In the genomic region with DNA sequence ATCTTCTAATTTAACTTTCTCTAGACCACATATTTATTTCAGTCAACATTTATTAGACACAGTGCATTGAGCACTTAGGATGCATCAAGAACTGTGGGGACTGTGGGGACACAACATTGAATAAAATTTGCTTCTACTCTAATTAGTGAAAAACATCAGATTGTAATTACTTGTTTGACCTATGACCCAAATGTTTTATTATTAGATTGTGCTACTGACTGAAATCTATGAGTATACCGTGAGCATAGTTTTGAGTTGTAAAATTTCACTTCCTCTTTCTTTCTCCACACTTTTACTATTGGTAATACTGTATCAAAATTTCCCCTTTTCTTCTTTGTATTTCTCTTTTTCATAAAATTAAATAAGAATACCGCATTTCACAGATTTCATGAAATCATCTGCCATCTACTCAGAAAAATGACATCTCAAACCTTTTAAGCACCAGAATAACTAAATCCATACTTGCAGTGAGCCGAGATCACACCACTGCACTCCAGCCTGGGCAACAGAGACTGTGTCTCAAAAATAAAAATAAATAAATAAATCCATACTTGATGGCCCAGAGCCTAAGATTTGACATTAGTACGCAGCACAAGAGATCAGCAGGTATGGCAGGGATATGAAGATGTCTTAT, we compare ENCODE assay signal across 12 cellular contexts. TPM values are rescaled to one million over a fixed set of nuclear protein-coding genes. Genes with fewer than 3 reads are reported as not detected.
A peak's percentile ranks its signal among the peaks of the same experiment; 100 is the strongest.
DNase-seq lines count a peak whose midpoint lies in the region; ATAC-seq and TF ChIP-seq lines count a peak whose summit lies in the region.
"Had no signal": no experiment of that assay in that cellular context is flagged by ENCODE, and none has a peak within 500 bp of the region (broad histone marks: within the 10 kb centered on the region; RNA-seq: fewer than 3 reads in every experiment).

No MANE protein-coding gene starts in this region.

- H4K20me1 ChIP-seq in KMS-11 (ENCODE audit: insufficient read depth), result no peaks in the 10 kb centered on the region

- H3K4me2 ChIP-seq in KMS-11, result peak overlapping the region; percentile 8; the same call in 1 of the 2 replicates

- no peak overlapping the region for H3K4me3 ChIP-seq in KMS-11 (IDR thresholded peaks at IDR 0.05; ENCODE audit: insufficient read depth, low read depth, low read length)
- no peak overlapping the region for H3K4me3 ChIP-seq in ascending aorta
- H3K4me3 ChIP-seq in lower lobe of right lung, result no peak overlapping the region
- H3K4me3 ChIP-seq: SJCRH30, thoracic aorta had no signal

- no peak overlapping the region for H3K9ac ChIP-seq in KMS-11

- H3K9me3 ChIP-seq in ascending aorta, result no peaks in the 10 kb centered on the region
- H3K9me3 ChIP-seq in lower lobe of right lung, result no peaks in the 10 kb centered on the region
- H3K9me3 ChIP-seq: SJCRH30, thoracic aorta had no signal

- no peaks in the 10 kb centered on the region for H3K9me3 Mint-ChIP-seq in memory B cell

- H3K79me2 ChIP-seq in KMS-11 (ENCODE audit: insufficient read depth, low read depth), result no peaks in the 10 kb centered on the region

- no peaks in the 10 kb centered on the region for H3K36me3 Mint-ChIP-seq in memory B cell

- TF ChIP-seq CTCF in KMS-11 (conservative IDR thresholded peaks at IDR 0.05; ENCODE audit: low read depth, low read length) (no peak), ascending aorta (IDR thresholded peaks at IDR 0.05) (no peak), lower lobe of right lung (IDR thresholded peaks at IDR 0.05) (no peak)

- H3K4me3 Mint-ChIP-seq in memory B cell, result peak overlapping the region; percentile 52
- H3K4me3 Mint-ChIP-seq: activated CD8-positive, alpha-beta memory T cell treated with anti-CD3 and anti-CD28 coated beads, Interleukin-2, amount 10 ng/mL, durations not matched to agents 7 days and 5 days had no signal

- H3K27me3 Mint-ChIP-seq in memory B cell, result no peaks in the 10 kb centered on the region

- peak overlapping the region; percentile 91 for H3K27ac Mint-ChIP-seq in memory B cell
- H3K27ac Mint-ChIP-seq: activated CD8-positive, alpha-beta memory T cell treated with anti-CD3 and anti-CD28 coated beads, Interleukin-2, amount 10 ng/mL, durations not matched to agents 7 days and 5 days had no signal

- peak in 1 of 2 donors; percentile 30 for DNase-seq in memory B cell (ENCODE audit: low spot score in 2 of 2)
- no peak for DNase-seq in ascending aorta (ENCODE audit: low spot score in 2 of 2)
- DNase-seq in caudate nucleus (lab: John Stamatoyannopoulos, UW), result no peak
- no peak for DNase-seq in lower lobe of right lung
- DNase-seq: activated CD8-positive, alpha-beta memory T cell treated with anti-CD3 and anti-CD28 coated beads, Interleukin-2, amount 10 ng/mL, durations not matched to agents 7 days and 5 days; NCI-H1694; SJCRH30 had no signal

- intact Hi-C loops in ascending aorta (cut with DNase I) (no loop called here), lower lobe of right lung (cut with DNase I) (no loop called here)

- peaks cover 36% of the 10 kb centered on the region for H3K4me1 Mint-ChIP-seq in memory B cell

- H3K4me1 ChIP-seq in KMS-11 (ENCODE audit: low read depth, poor library complexity, severe bottlenecking) (peaks cover 40% of the 10 kb centered on the region), ascending aorta (no peaks in the 10 kb centered on the region), lower lobe of right lung (no peaks in the 10 kb centered on the region)

- ATAC-seq in GM18909 (IDR thresholded peaks at IDR 0.05; ENCODE audit: poor library complexity, unreplicated experiment), result peak; percentile 56
- peak; percentile 55 for ATAC-seq in HG02678 (IDR thresholded peaks at IDR 0.05; ENCODE audit: unreplicated experiment)
- peak; percentile 65 for ATAC-seq in memory B cell (ENCODE audit: low read depth)
- ATAC-seq in GM19397 (IDR thresholded peaks at IDR 0.05; ENCODE audit: unreplicated experiment), result no peak
- no peak for ATAC-seq in lower lobe of right lung
- ATAC-seq: activated CD8-positive, alpha-beta memory T cell treated with anti-CD3 and anti-CD28 coated beads, Interleukin-2, amount 10 ng/mL, durations not matched to agents 7 days and 5 days had no signal

- no peaks in the 10 kb centered on the region for H3K36me3 ChIP-seq in KMS-11 (ENCODE audit: insufficient read depth)
- H3K36me3 ChIP-seq in ascending aorta, result no peaks in the 10 kb centered on the region
- H3K36me3 ChIP-seq in lower lobe of right lung, result no peaks in the 10 kb centered on the region
- H3K36me3 ChIP-seq: SJCRH30, thoracic aorta had no signal

- no peak overlapping the region for H2AFZ ChIP-seq in KMS-11 (ENCODE audit: low read depth)

- H3K27me3 ChIP-seq in KMS-11 (ENCODE audit: insufficient read depth, low read depth), result no peaks in the 10 kb centered on the region
- H3K27me3 ChIP-seq in ascending aorta, result no peaks in the 10 kb centered on the region
- H3K27me3 ChIP-seq in lower lobe of right lung (ENCODE audit: low read depth), result no peaks in the 10 kb centered on the region
- H3K27me3 ChIP-seq: SJCRH30 had no signal

- H3K27ac ChIP-seq in KMS-11 (no peak overlapping the region), ascending aorta (no peak overlapping the region), caudate nucleus (ENCODE audit: low read depth, low read length) (no peak overlapping the region), lower lobe of right lung (no peak overlapping the region)
- H3K27ac ChIP-seq: SJCRH30, thoracic aorta had no signal

RNA-seq across cellular contexts. Expression of a gene that starts 25.4 kb away (rescaled TPM):
- total RNA-seq in ascending aorta, result 5.1 TPM
- 16.0 TPM for total RNA-seq in lower lobe of right lung

RNA-seq across cellular contexts. Expression of a gene that starts 49.3 kb away (rescaled TPM):
- total RNA-seq in ascending aorta (88.0 TPM), lower lobe of right lung (30.2 TPM)

Comparison
In these comparisons a context has a peak if more than half of its experiments do, and no peak if none do; other contexts are left out.
1. ATAC-seq: peak in GM18909 (single experiment), HG02678 (single experiment) and memory B cell (single experiment); none in GM19397 (single experiment) and lower lobe of right lung (0 of 2).